In genomic region chr1:204826970-204827369, GRCh38 we compare ENCODE assay signal across 11 cellular contexts. TPM values are rescaled to one million over a fixed set of nuclear protein-coding genes. Genes with fewer than 3 reads are reported as not detected.
DNase-seq lines count a peak whose midpoint lies in the region; ATAC-seq and TF ChIP-seq lines count a peak whose summit lies in the region.
"Had no signal": no experiment of that assay in that cellular context is flagged by ENCODE, and none has a peak within 500 bp of the region (broad histone marks: within the 10 kb centered on the region; RNA-seq: fewer than 3 reads in every experiment).

No MANE protein-coding gene starts in this region.

- H3K4me1 Mint-ChIP-seq in T-cell, result peaks cover 3 to 11% (median 9%) of the 10 kb centered on the region in 3 donors

- CTCF ChIA-PET in T-cell (lab: Charles Lee), result no interaction called here

- TF ChIP-seq CTCF in AG10803 (conservative IDR thresholded peaks at IDR 0.05; ENCODE audit: low read length) (peak; percentile 55), GM12864 (IDR thresholded peaks at IDR 0.05; ENCODE audit: low read depth, low read length, missing control alignments) (peak; percentile 70), spleen (IDR thresholded peaks at IDR 0.05 in 8 of 11, conservative IDR thresholded peaks at IDR 0.05 in 3 of 11) (peak in 1 of 11 experiments; percentile 19)

- intact Hi-C loops in spleen (cut with DNase I; ENCODE audit: low total_unique reads), result no loop called here

- H3K27ac ChIP-seq in iPS DF 6.9 (ENCODE audit: low read length), result no peak overlapping the region
- no peak overlapping the region for H3K27ac ChIP-seq in spleen

- DNase-seq in AG10803 (ENCODE audit: low read depth) (peak; percentile 37), GM12864 (ENCODE audit: low read depth) (no peak), OCI-M1 (lab: John Stamatoyannopoulos, UW) (peak; percentile 53), iPS DF 6.9 (ENCODE audit: low read depth, low spot score) (peak; percentile 70), spleen (no peak), hepatic stellate cell (ENCODE audit: low spot score) (no peak), T-cell (no peak)
- DNase-seq: activated T-cell treated with anti-CD3 and anti-CD28 coated beads for 4 hours, transverse colon had no signal

- H3K27ac Mint-ChIP-seq in T-cell, result no peak overlapping the region

- H3K4me3 ChIP-seq in AG10803 (ENCODE audit: low read length), result no peak overlapping the region
- H3K4me3 ChIP-seq in GM12864 (ENCODE audit: low read depth, low read length), result no peak overlapping the region
- no peak overlapping the region for H3K4me3 ChIP-seq in iPS DF 6.9 (ENCODE audit: low read length)
- H3K4me3 ChIP-seq in spleen, result no peak overlapping the region
- H3K4me3 ChIP-seq: transverse colon had no signal

- no peak for TF ChIP-seq POLR2A in spleen (IDR thresholded peaks at IDR 0.05)

- H3K4me1 ChIP-seq in iPS DF 6.9 (ENCODE audit: control insufficient read depth, insufficient read depth, low read length), result peaks cover 4% of the 10 kb centered on the region; the same call in 1 of the 2 replicates
- peaks cover 0 to 17% (median 6%) of the 10 kb centered on the region in 6 donors for H3K4me1 ChIP-seq in spleen

- H3K36me3 ChIP-seq in iPS DF 6.9 (ENCODE audit: control insufficient read depth, insufficient read depth, low read length), result no peaks in the 10 kb centered on the region
- no peaks in the 10 kb centered on the region for H3K36me3 ChIP-seq in spleen
- H3K36me3 ChIP-seq: transverse colon had no signal

- H3K36me3 Mint-ChIP-seq in T-cell, result no peaks in the 10 kb centered on the region

- POLR2A ChIA-PET in T-cell (lab: Charles Lee), result no interaction called here

- H3K27me3 ChIP-seq in iPS DF 6.9 (ENCODE audit: control insufficient read depth, insufficient read depth, low read length) (no peaks in the 10 kb centered on the region), spleen (replicated peaks in 1 of 7) (peaks cover 0 to 55% (median 20%) of the 10 kb centered on the region in 7 donors)

- ATAC-seq in GM18861 (IDR thresholded peaks at IDR 0.05; ENCODE audit: unreplicated experiment), result no peak
- ATAC-seq in T-cell (replicated peaks in 1 of 4), result no peak

- no peak overlapping the region for H3K4me3 Mint-ChIP-seq in T-cell

- no CpG with 5 or more reads among the region's 4 CpGs for WGBS in iPS DF 6.9 (ENCODE audit: insufficient coverage, insufficient read length)
- 42 to 52% (median 45%) methylated on average over 4 of the region's 4 CpGs for WGBS in spleen, 5 donors

- no peaks in the 10 kb centered on the region for H3K9me3 ChIP-seq in iPS DF 6.9 (ENCODE audit: control insufficient read depth, insufficient read depth, low read length)
- H3K9me3 ChIP-seq in spleen, result no peaks in the 10 kb centered on the region
- H3K9me3 ChIP-seq: transverse colon had no signal

- H3K9me3 Mint-ChIP-seq in T-cell, result no peaks in the 10 kb centered on the region

- H3K27me3 Mint-ChIP-seq in T-cell, result peaks cover 57% of the 10 kb centered on the region in 2 donors

RNA-seq across cellular contexts. Expression of gene NFASC, which starts 43.7 kb away (rescaled TPM):
- total RNA-seq in spleen, result 10 to 100 TPM; 20.6 to 60.3 (median 27.4) TPM
- 1 to 10 TPM; 2.8 to 9.1 (median 2.9) TPM for polyA plus RNA-seq in spleen
- total RNA-seq in T-cell, result under 1 TPM in 3 of 5 donors, not detected in 2; 0.13 to 0.35 (median 0.19) TPM
- total RNA-seq: pulmonary artery endothelial cell had no signal

Comparison
In these comparisons a context has a peak if more than half of its experiments do, and no peak if none do; other contexts are left out.
1. DNase-seq: peak in AG10803 (single experiment), OCI-M1 (single experiment) and iPS DF 6.9 (single experiment); none in GM12864 (single experiment), spleen (single experiment), hepatic stellate cell (single experiment) and T-cell (0 of 34).
2. RNA of gene NFASC, which starts 43.7 kb away (total RNA-seq): 20.6 to 60.3 TPM in spleen; 0.13 to 0.35 TPM in T-cell; every median in the first group is over 10 times any median in the second.